Comparison of ENCODE assay signal across 8 cellular contexts in the genomic region with DNA sequence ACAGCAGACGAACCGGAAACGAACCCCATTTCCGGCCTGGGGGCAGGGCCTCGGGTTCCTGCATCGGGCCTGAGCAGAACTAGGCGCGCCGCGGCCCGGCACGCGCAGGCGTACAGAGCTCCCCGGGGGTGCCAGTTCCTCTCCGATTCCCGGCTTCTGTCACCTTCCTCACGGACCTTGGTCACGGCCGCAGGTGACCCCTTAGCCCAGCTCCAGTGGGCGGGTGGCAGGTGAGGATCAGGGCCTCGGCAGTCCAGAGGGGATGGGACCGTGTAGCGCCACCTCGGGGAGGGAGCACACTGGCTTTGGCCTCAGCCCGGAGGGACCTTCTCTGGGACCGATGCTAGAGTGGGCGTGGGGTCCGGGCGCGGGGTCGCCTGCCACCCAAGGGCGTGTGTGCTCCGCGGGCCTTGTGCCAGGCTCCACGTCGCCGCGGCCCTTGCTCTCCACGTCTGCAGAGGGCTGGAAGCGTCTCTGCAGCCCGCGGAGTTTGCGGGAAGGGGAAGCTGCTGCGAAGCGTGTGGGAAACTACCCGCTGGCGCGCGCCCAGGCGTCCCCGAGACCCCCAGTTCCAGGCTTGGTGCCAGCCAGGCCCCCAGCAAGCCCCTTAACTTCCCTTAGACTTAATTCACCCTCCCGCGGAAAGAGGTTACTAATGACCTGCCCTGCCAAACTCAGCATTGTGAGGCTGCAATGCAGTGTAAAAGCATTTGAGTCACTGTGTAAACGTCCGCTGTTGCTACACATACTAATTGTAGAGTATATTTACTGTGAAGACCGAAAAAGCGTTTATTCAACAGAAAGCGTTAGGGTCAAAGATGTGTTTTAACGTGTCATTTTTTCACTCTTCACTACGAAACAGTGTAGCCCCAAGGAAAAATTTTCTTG. TPM values are rescaled to one million over a fixed set of nuclear protein-coding genes. Genes with fewer than 3 reads are reported as not detected.
DNase-seq lines count a peak whose midpoint lies in the region; ATAC-seq, FAIRE-seq and TF ChIP-seq lines count a peak whose summit lies in the region.

Gene TRAPPC12, plus strand, starts transcription at position 48 of the 888 bp plus-strand sequence. CDS start 7,930 bp downstream, outside the sequence.

- H3K27me3 Mint-ChIP-seq in central memory CD8-positive, alpha-beta T cell: no peaks in the 10 kb centered on the region

- H3K27me3 ChIP-seq in keratinocyte (ENCODE audit: control insufficient read depth, extremely low read depth, insufficient read depth, low read length): no peaks in the 10 kb centered on the region

- peak within 1 kb of the TSS; percentile 98 for H3K4me3 Mint-ChIP-seq in central memory CD8-positive, alpha-beta T cell

- CTCF ChIA-PET in AG04449 (lab: Yijun Ruan, JAX): interaction anchor here (1.0 to 2.0 kb wide), 2 partner anchors 17 to 77 kb away, joined by 3 to 5 read pairs; no protein-coding TSS in a partner anchor

- no peaks in the 10 kb centered on the region for H4K20me1 ChIP-seq in keratinocyte (ENCODE audit: control insufficient read depth, extremely low read depth, insufficient read depth, low read length)

- dilution Hi-C loops in keratinocyte (cut with MboI; ENCODE audit: extremely low pct_ligation_motif_present, low sequenced_read_pairs): no loop called here

- H3K9me3 ChIP-seq in keratinocyte (ENCODE audit: control insufficient read depth, low read depth, low read length): no peaks in the 10 kb centered on the region

- H3K4me3 ChIP-seq in AG04449 (ENCODE audit: low read depth, low read length) (peak within 1 kb of the TSS; percentile 99), keratinocyte (ENCODE audit: control insufficient read depth in 2 of 3, extremely low read depth in 1 of 3, insufficient read depth in 2 of 3, low read depth in 1 of 3, low read length in 3 of 3) (peak within 1 kb of the TSS; percentile 82 to 94 (median 92))

- TF ChIP-seq POLR2A in GM18526 (IDR thresholded peaks at IDR 0.05; ENCODE audit: extremely low read depth, insufficient read length): peak; percentile 92

- peaks cover 28% of the 10 kb centered on the region for H3K4me1 ChIP-seq in keratinocyte (ENCODE audit: control insufficient read depth, extremely low read depth, insufficient read depth, low read length)

- H3K27ac Mint-ChIP-seq in central memory CD8-positive, alpha-beta T cell (ENCODE audit: low read depth): peak within 1 kb of the TSS; percentile 97

- H3K27ac ChIP-seq in keratinocyte (ENCODE audit: control insufficient read depth, insufficient read depth, low read length): peak within 1 kb of the TSS; percentile 90

- H3K36me3 ChIP-seq in keratinocyte (ENCODE audit: control insufficient read depth in 2 of 2, extremely low read depth in 1 of 2, insufficient read depth in 2 of 2, low read length in 2 of 2): peaks cover 0 to 4% of the 10 kb centered on the region in 2 experiments

- no peak for FAIRE-seq in keratinocyte (lab: Jason Lieb, UNC)

- peak; percentile 72 for ATAC-seq in HG03066 (IDR thresholded peaks at IDR 0.05; ENCODE audit: low read depth, unreplicated experiment)
- ATAC-seq in central memory CD8-positive, alpha-beta T cell (replicated peaks; ENCODE audit: extremely low read depth, poor library complexity, severe bottlenecking): peak; percentile 75

- H3K9ac ChIP-seq in keratinocyte (ENCODE audit: control insufficient read depth, extremely low read depth, insufficient read depth, low read length): peak within 1 kb of the TSS; percentile 94

- peak within 1 kb of the TSS; percentile 98 for H2AFZ ChIP-seq in keratinocyte (ENCODE audit: control insufficient read depth, low read length)

- peaks cover 61% of the 10 kb centered on the region for H3K79me2 ChIP-seq in keratinocyte (ENCODE audit: control insufficient read depth, insufficient read depth, low read length)

- H3K4me2 ChIP-seq in keratinocyte (ENCODE audit: control insufficient read depth, extremely low read depth, insufficient read depth, low read depth, low read length): peak within 1 kb of the TSS; percentile 99

- POLR2A ChIA-PET in AG04449 (lab: Yijun Ruan, JAX): no interaction called here

- H3K36me3 Mint-ChIP-seq in central memory CD8-positive, alpha-beta T cell (ENCODE audit: insufficient read depth): peaks cover 44% of the 10 kb centered on the region

- TF ChIP-seq CTCF in AG04449 (IDR thresholded peaks at IDR 0.05; ENCODE audit: insufficient read depth, low read length, missing control alignments): peak; percentile 66
- peak; percentile 36 to 72 (median 67) for TF ChIP-seq CTCF in keratinocyte (optimal IDR thresholded peaks at IDR 0.05 in 1 of 3, IDR thresholded peaks at IDR 0.05 in 1 of 3, conservative IDR thresholded peaks at IDR 0.05 in 1 of 3; ENCODE audit: extremely low read depth in 1 of 3, insufficient read depth in 2 of 3, low read length in 3 of 3)

- no peaks in the 10 kb centered on the region for H3K9me3 Mint-ChIP-seq in central memory CD8-positive, alpha-beta T cell

- no peaks in the 10 kb centered on the region for H3K9me1 ChIP-seq in keratinocyte (ENCODE audit: control insufficient read depth, extremely low read depth, insufficient read depth, low read length)

- H3K4me1 Mint-ChIP-seq in central memory CD8-positive, alpha-beta T cell: peaks cover 42% of the 10 kb centered on the region

- DNase-seq in AG04449 (ENCODE audit: low read depth, low spot score) (peak; percentile 23), NCI-H345 treated with DMSO at 0.1 percent for 48 hours (lab: John Stamatoyannopoulos, UW; ENCODE audit: unreplicated experiment) (peak; percentile 93), keratinocyte (ENCODE audit: low read depth, low spot score) (peak; percentile 35)
- DNase-seq in activated CD4-positive, CD25-positive, alpha-beta regulatory T cell treated with anti-CD3 and anti-CD28 coated beads, Interleukin-2, amount 50 U/mL, for 16 hours (ENCODE audit: low read depth, low spot score): peak; percentile 90
- DNase-seq in central memory CD8-positive, alpha-beta T cell (ENCODE audit: low spot score in 2 of 2): peak; percentile 86 to 87
- DNase-seq in stimulated activated CD4-positive, alpha-beta T cell treated with anti-CD3 and anti-CD28 coated beads, Interleukin-15, amount 100 ng/mL, for 24 hours: peak; percentile 96

RNA-seq across cellular contexts. Expression of gene TRAPPC12, which starts in this region (rescaled TPM):
- polyA plus RNA-seq in keratinocyte: 41.4 to 53.6 TPM (median 44.2 TPM) in 3 replicates
- polyA plus RNA-seq in keratinocyte (2011; ENCODE audit: low read depth): 39.9 TPM
- polyA plus RNA-seq in keratinocyte (2011; cell fraction: cytosol; rRNA removed): 26.3 and 32.6 TPM in 2 replicates
- polyA plus RNA-seq in keratinocyte (2011; cell fraction: nucleus; rRNA removed): 91.2 and 111 TPM in 2 replicates
- polyA plus RNA-seq in keratinocyte (2012; ENCODE audit: low replicate concordance): 49.9 and 63.4 TPM in 2 replicates
- 67.3 to 144 TPM (median 95.0 TPM) in 3 replicates for polyA minus RNA-seq in keratinocyte
- 48.0 TPM for polyA minus RNA-seq in keratinocyte (2011; cell fraction: cytosol; rRNA and poly(A)+ RNA removed)
- polyA minus RNA-seq in keratinocyte (2011; cell fraction: nucleus; rRNA and poly(A)+ RNA removed): 59.8 and 73.9 TPM in 2 replicates

Comparison
In these comparisons a context has a peak if more than half of its experiments do, and no peak if none do; other contexts are left out.
1. Peak in every context shown above with its lines: DNase-seq, ATAC-seq, H3K4me3 ChIP-seq and H3K27ac ChIP-seq.
2. DNase-seq: peak in every context shown above with its lines; median percentile 96 in stimulated activated CD4-positive, alpha-beta T cell treated with anti-CD3 and anti-CD28 coated beads, Interleukin-15, amount 100 ng/mL, for 24 hours; 93 in NCI-H345 treated with DMSO at 0.1 percent for 48 hours; 90 in activated CD4-positive, CD25-positive, alpha-beta regulatory T cell treated with anti-CD3 and anti-CD28 coated beads, Interleukin-2, amount 50 U/mL, for 16 hours; 86 in central memory CD8-positive, alpha-beta T cell; 35 in keratinocyte; 23 in AG04449.